Comparison of ENCODE assay signal across 26 cellular contexts in the genomic region with DNA sequence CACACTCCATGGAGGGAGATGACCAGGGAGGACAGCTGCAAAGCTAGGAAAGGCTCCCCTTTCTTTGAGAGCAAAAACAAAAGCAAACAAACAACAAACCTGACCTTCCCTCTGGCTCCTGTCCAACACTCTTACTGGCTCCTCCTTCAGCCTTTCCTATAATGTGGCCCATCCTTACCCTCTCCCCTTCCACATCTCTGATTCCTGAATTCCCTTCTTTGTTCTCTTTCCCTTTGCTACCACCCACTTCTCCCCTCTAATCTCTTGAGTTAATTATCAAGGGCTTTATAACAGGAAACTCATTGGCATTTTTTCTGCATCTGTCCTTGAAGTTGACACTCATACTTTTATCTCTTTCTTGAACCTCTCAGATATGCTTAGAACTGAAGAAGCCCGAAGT. TPM values are rescaled to one million over a fixed set of nuclear protein-coding genes. Genes with fewer than 3 reads are reported as not detected.
"Had no signal": no experiment of that assay in that cellular context is flagged by ENCODE, and none has a peak within 500 bp of the region (broad histone marks: within the 10 kb centered on the region; RNA-seq: fewer than 3 reads in every experiment).

No MANE protein-coding gene starts in this region.

- H2AFZ ChIP-seq: parathyroid adenoma had no signal

- H3K27ac Mint-ChIP-seq: activated naive CD8-positive, alpha-beta T cell had no signal

- H3K4me1 ChIP-seq: adrenal gland, body of pancreas, gastrocnemius medialis, parathyroid adenoma, right atrium auricular region, tibial nerve had no signal

- H3K27me3 ChIP-seq: body of pancreas, right atrium auricular region, tibial nerve had no signal

- DNase-seq: activated CD4-positive, alpha-beta T cell treated with anti-CD3 and anti-CD28 coated beads for 48 hours; activated CD4-positive, alpha-beta T cell treated with anti-CD3 and anti-CD28 coated beads, Interleukin-2, amount 50 U/mL, for 48 hours; activated CD8-positive, alpha-beta memory T cell treated with anti-CD3 and anti-CD28 coated beads for 24 hours; activated effector memory CD4-positive, alpha-beta T cell treated with Interleukin-2 at 50 U/mL for 16 hours; activated naive CD4-positive, alpha-beta T cell treated with Interleukin-2 at 50 U/mL for 16 hours; adrenal gland; aorta; body of pancreas; dorsolateral prefrontal cortex; effector memory CD4-positive, alpha-beta T cell; erythroblast; gastrocnemius medialis; glutamatergic neuron; islet precursor cell; left ventricle myocardium superior; naive thymus-derived CD4-positive, alpha-beta T cell; stimulated activated CD4-positive, alpha-beta T cell treated with anti-CD3 and anti-CD28 coated beads, Interleukin-15, amount 100 ng/mL, for 24 hours; stimulated activated CD4-positive, alpha-beta T cell treated with anti-CD3 and anti-CD28 coated beads, Interleukin-2, amount 100 ng/mL, for 24 hours; stimulated activated naive CD4-positive, alpha-beta T cell; T-helper 9 cell; WERI-Rb-1 had no signal

- H3K27ac ChIP-seq: adrenal gland, body of pancreas, dorsolateral prefrontal cortex, gastrocnemius medialis, parathyroid adenoma, right atrium auricular region, tibial nerve, WERI-Rb-1 had no signal

- H3K9me3 ChIP-seq: adrenal gland, gastrocnemius medialis had no signal

- H3K79me2 ChIP-seq: parathyroid adenoma had no signal

- H3K36me3 ChIP-seq: adrenal gland, gastrocnemius medialis, right atrium auricular region, tibial nerve, WERI-Rb-1 had no signal

- H3K9ac ChIP-seq: parathyroid adenoma had no signal

- H3K4me3 Mint-ChIP-seq: activated naive CD8-positive, alpha-beta T cell; naive thymus-derived CD4-positive, alpha-beta T cell had no signal

- ATAC-seq: activated CD4-positive, CD25-positive, alpha-beta regulatory T cell treated with anti-CD3 and anti-CD28 coated beads, Interleukin-2, amount 50 U/mL, for 24 hours; body of pancreas; gastrocnemius medialis; left ventricle myocardium superior; naive thymus-derived CD4-positive, alpha-beta T cell had no signal

- H3K4me3 ChIP-seq: adrenal gland, body of pancreas, dorsolateral prefrontal cortex, gastrocnemius medialis, right atrium auricular region, tibial nerve had no signal

RNA-seq across cellular contexts. Expression of a gene that starts 56.3 kb away (rescaled TPM):
- polyA plus RNA-seq: aorta had no signal
